In genomic region chr7:151662291-151662690, GRCh38 we compare ENCODE assay signal across 22 cellular contexts.
A peak's percentile ranks its signal among the peaks of the same experiment; 100 is the strongest.
DNase-seq lines count a peak whose midpoint lies in the region; ATAC-seq and TF ChIP-seq lines count a peak whose summit lies in the region.
"Had no signal": no experiment of that assay in that cellular context is flagged by ENCODE, and none has a peak within 500 bp of the region (broad histone marks: within the 10 kb centered on the region; RNA-seq: fewer than 3 reads in every experiment).

No MANE protein-coding gene starts in this region.

- no peaks in the 10 kb centered on the region for H3K36me3 Mint-ChIP-seq in activated T-helper 17 cell treated with anti-CD3 and anti-CD28 coated beads, Interleukin-2, amount 50 U/mL, for 72 hours (ENCODE audit: low read depth)
- H3K36me3 Mint-ChIP-seq in stimulated activated effector memory CD8-positive, alpha-beta T cell treated with anti-CD3 and anti-CD28 coated beads, Interleukin-12 subunit alpha, Interleukin-12 subunit beta, amount 100 ng/mL, for 72 hours: no peaks in the 10 kb centered on the region

- H3K27me3 ChIP-seq in right atrium auricular region (no peaks in the 10 kb centered on the region), heart left ventricle (no peaks in the 10 kb centered on the region), SJCRH30 (no peaks in the 10 kb centered on the region)
- H3K27me3 ChIP-seq: BLaER1 treated with 17β-estradiol and CSF1 and Interleukin-3, amounts not matched to agents 10 nM and 100 nM; Peyer's patch had no signal

- H3K27ac ChIP-seq in right atrium auricular region: peak overlapping the region; percentile 82 to 97
- peak overlapping the region in 1 of 12 donors; percentile 2 for H3K27ac ChIP-seq in heart left ventricle
- H3K27ac ChIP-seq in SJCRH30: no peak overlapping the region
- H3K27ac ChIP-seq: BLaER1 treated with 17β-estradiol and CSF1 and Interleukin-3, amounts not matched to agents 10 nM and 100 nM; Peyer's patch; SK-N-MC had no signal

- no peak overlapping the region for H3K4me3 Mint-ChIP-seq in activated T-helper 17 cell treated with anti-CD3 and anti-CD28 coated beads, Interleukin-2, amount 50 U/mL, for 72 hours
- no peak overlapping the region for H3K4me3 Mint-ChIP-seq in stimulated activated effector memory CD8-positive, alpha-beta T cell treated with anti-CD3 and anti-CD28 coated beads, Interleukin-12 subunit alpha, Interleukin-12 subunit beta, amount 100 ng/mL, for 72 hours
- H3K4me3 Mint-ChIP-seq: CD4-positive, alpha-beta memory T cell had no signal

- H3K9me3 ChIP-seq in right atrium auricular region (peaks cover 0 to 8% of the 10 kb centered on the region in 2 donors), heart left ventricle (peaks cover 0 to 11% (median 0%) of the 10 kb centered on the region in 12 donors), SJCRH30 (replicated peaks) (peaks cover 9% of the 10 kb centered on the region)

- no peaks in the 10 kb centered on the region for H3K9me3 Mint-ChIP-seq in activated T-helper 17 cell treated with anti-CD3 and anti-CD28 coated beads, Interleukin-2, amount 50 U/mL, for 72 hours
- H3K9me3 Mint-ChIP-seq in stimulated activated effector memory CD8-positive, alpha-beta T cell treated with anti-CD3 and anti-CD28 coated beads, Interleukin-12 subunit alpha, Interleukin-12 subunit beta, amount 100 ng/mL, for 72 hours: no peaks in the 10 kb centered on the region

- TF ChIP-seq CTCF in right atrium auricular region (IDR thresholded peaks at IDR 0.05) (no peak), heart left ventricle (IDR thresholded peaks at IDR 0.05) (no peak)

- 64 to 85% (median 74%) methylated on average over 4 of the region's 4 CpGs for WGBS in heart left ventricle, 4 donors

- H3K36me3 ChIP-seq in right atrium auricular region (no peaks in the 10 kb centered on the region), heart left ventricle (no peaks in the 10 kb centered on the region), SJCRH30 (peaks cover 2% of the 10 kb centered on the region; the same call in 1 of the 2 replicates)
- H3K36me3 ChIP-seq: BLaER1 treated with 17β-estradiol and CSF1 and Interleukin-3, amounts not matched to agents 10 nM and 100 nM had no signal

- peaks cover 5% of the 10 kb centered on the region for H3K4me1 Mint-ChIP-seq in activated T-helper 17 cell treated with anti-CD3 and anti-CD28 coated beads, Interleukin-2, amount 50 U/mL, for 72 hours
- H3K4me1 Mint-ChIP-seq in stimulated activated effector memory CD8-positive, alpha-beta T cell treated with anti-CD3 and anti-CD28 coated beads, Interleukin-12 subunit alpha, Interleukin-12 subunit beta, amount 100 ng/mL, for 72 hours: no peaks in the 10 kb centered on the region

- H3K27ac Mint-ChIP-seq in activated T-helper 17 cell treated with anti-CD3 and anti-CD28 coated beads, Interleukin-2, amount 50 U/mL, for 72 hours: peak overlapping the region; percentile 8
- peak overlapping the region; percentile 55 for H3K27ac Mint-ChIP-seq in stimulated activated effector memory CD8-positive, alpha-beta T cell treated with anti-CD3 and anti-CD28 coated beads, Interleukin-12 subunit alpha, Interleukin-12 subunit beta, amount 100 ng/mL, for 72 hours

- no peak for TF ChIP-seq POLR2A in heart left ventricle (IDR thresholded peaks at IDR 0.05)

- no peak for ATAC-seq in heart left ventricle
- no peak for ATAC-seq in activated T-helper 17 cell treated with anti-CD3 and anti-CD28 coated beads, Interleukin-2, amount 50 U/mL, for 72 hours (replicated peaks)
- no peak for ATAC-seq in stimulated activated effector memory CD8-positive, alpha-beta T cell treated with anti-CD3 and anti-CD28 coated beads, Interleukin-12 subunit alpha, Interleukin-12 subunit beta, amount 100 ng/mL, for 72 hours
- ATAC-seq in HG02981 (IDR thresholded peaks at IDR 0.05; ENCODE audit: unreplicated experiment): no peak
- ATAC-seq: HCT116 had no signal

- H3K4me1 ChIP-seq in right atrium auricular region (peaks cover 0 to 52% of the 10 kb centered on the region in 2 donors), heart left ventricle (peaks cover 0 to 33% (median 12%) of the 10 kb centered on the region in 12 donors), SJCRH30 (peaks cover 12% of the 10 kb centered on the region)
- H3K4me1 ChIP-seq: Peyer's patch had no signal

- H3K27me3 Mint-ChIP-seq in activated T-helper 17 cell treated with anti-CD3 and anti-CD28 coated beads, Interleukin-2, amount 50 U/mL, for 72 hours: no peaks in the 10 kb centered on the region
- H3K27me3 Mint-ChIP-seq: CD4-positive, alpha-beta memory T cell had no signal

- H3K4me3 ChIP-seq in right atrium auricular region (no peak overlapping the region), heart left ventricle (no peak overlapping the region), SJCRH30 (no peak overlapping the region)
- H3K4me3 ChIP-seq: BLaER1 treated with 17β-estradiol and CSF1 and Interleukin-3, amounts not matched to agents 10 nM and 100 nM; Peyer's patch; SK-N-MC had no signal

- intact Hi-C loops in heart left ventricle (cut with DNase I): no loop called here

- no peak for DNase-seq in right atrium auricular region (ENCODE audit: low spot score)
- no peak for DNase-seq in heart left ventricle
- peak; percentile 65 for DNase-seq in left kidney (ENCODE audit: low read depth, low spot score)
- no peak for DNase-seq in stimulated activated effector memory CD8-positive, alpha-beta T cell treated with anti-CD3 and anti-CD28 coated beads, Interleukin-12 subunit alpha, Interleukin-12 subunit beta, amount 100 ng/mL, for 72 hours (ENCODE audit: low spot score in 2 of 2)
- DNase-seq in ACHN: no peak
- DNase-seq in SJCRH30: no peak
- DNase-seq: CD4-positive, alpha-beta memory T cell; DMS153; KG1; NCI-H1092; NCI-H1436 treated with DMSO at 0.1 percent for 48 hours; NCI-H1930; NCI-H345; NCI-H524; NCI-H774; NK-92 treated with Interleukin-12 subunit alpha and Interleukin-12 subunit beta, amount 100 ng/mL, for 24 hours; Peyer's patch had no signal

- in situ Hi-C loops in ACHN (cut with HindIII; ENCODE audit: low pct_ligation_motif_present, low pct_unique_long_range_greater_than_20kb, low sequenced_read_pairs): no loop called here
